ENCODE assay signal across 19 cellular contexts in the genomic region with DNA sequence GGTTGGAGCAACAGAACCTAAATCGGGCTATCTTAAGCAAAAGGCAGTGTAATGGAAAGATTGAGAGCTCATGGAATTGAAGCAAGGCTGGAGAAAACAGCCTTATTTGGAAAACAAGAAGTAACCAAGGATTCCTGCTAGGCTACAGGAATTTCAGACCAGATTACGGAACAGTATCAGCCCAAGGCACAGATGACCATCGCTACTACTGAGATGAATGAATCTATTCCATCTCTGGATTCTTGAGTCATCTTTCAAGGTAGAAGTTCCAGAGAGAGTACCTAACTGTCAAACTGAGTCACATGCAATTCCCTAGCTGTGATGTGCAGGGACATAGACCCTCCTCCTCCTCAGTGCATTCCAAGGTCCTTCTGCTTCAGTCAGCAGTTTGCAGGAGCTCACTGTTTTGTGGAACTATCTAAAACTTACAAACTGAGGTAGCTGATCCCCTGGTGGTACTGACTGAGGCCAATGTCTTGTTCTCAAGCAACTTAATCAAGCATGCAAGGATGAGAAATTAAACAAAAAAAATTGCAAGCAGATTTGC.
DNase-seq lines count a peak whose midpoint lies in the region; FAIRE-seq and TF ChIP-seq lines count a peak whose summit lies in the region.
"Had no signal": no experiment of that assay in that cellular context is flagged by ENCODE, and none has a peak within 500 bp of the region (broad histone marks: within the 10 kb centered on the region; RNA-seq: fewer than 3 reads in every experiment).

No MANE protein-coding gene starts in this region.

- H3K18ac ChIP-seq in H1 (ENCODE audit: extremely low read depth, low read length): no peak overlapping the region
- no peak overlapping the region for H3K18ac ChIP-seq in mesenchymal stem cell (ENCODE audit: low read depth in 1 of 2, low read length in 2 of 2)

- H4K91ac ChIP-seq in H1 (replicated peaks; ENCODE audit: insufficient read length, low read length) (no peak overlapping the region), mesenchymal stem cell (ENCODE audit: low read length) (no peak overlapping the region)

- no peak for TF ChIP-seq POLR2A in H1 (IDR thresholded peaks at IDR 0.05; ENCODE audit: control extremely low read depth in 1 of 2, low read depth in 2 of 2, low read length in 2 of 2)

- POLR2A ChIA-PET in H1 (lab: Charles Lee; ENCODE audit: partially characterized antibody): no interaction called here

- H3K56ac ChIP-seq in H1 (replicated peaks; ENCODE audit: insufficient read length, low read depth, low read length): no peak overlapping the region

- H2BK20ac ChIP-seq in H1 (ENCODE audit: low read length): no peak overlapping the region

- H3K4me1 Mint-ChIP-seq in type B pancreatic cell (ENCODE audit: unreplicated experiment): no peaks in the 10 kb centered on the region
- H3K4me1 Mint-ChIP-seq: CD4-positive, CD25-positive, alpha-beta regulatory T cell; GM23338 had no signal

- no peak overlapping the region for H3K4me3 Mint-ChIP-seq in type B pancreatic cell
- H3K4me3 Mint-ChIP-seq: CD4-positive, CD25-positive, alpha-beta regulatory T cell; GM23338; HFFc6 had no signal

- H3K4me2 ChIP-seq in H1 (ENCODE audit: insufficient read depth in 1 of 2, low read depth in 2 of 2, low read length in 2 of 2): no peak overlapping the region
- H3K4me2 ChIP-seq in mesenchymal stem cell (ENCODE audit: low read length, poor library complexity, severe bottlenecking): no peak overlapping the region
- no peak overlapping the region for H3K4me2 ChIP-seq in smooth muscle cell
- H3K4me2 ChIP-seq: GM23338 had no signal

- H3K27me3 ChIP-seq in H1 (replicated peaks in 1 of 4; ENCODE audit: control insufficient read depth in 3 of 4, extremely low read depth in 1 of 4, insufficient read depth in 3 of 4, low read length in 3 of 4) (no peaks in the 10 kb centered on the region), mesenchymal stem cell (ENCODE audit: control insufficient read depth in 1 of 2, insufficient read depth in 1 of 2, low read length in 2 of 2) (peaks cover 3 to 8% of the 10 kb centered on the region in 2 experiments), smooth muscle cell (ENCODE audit: low read depth) (no peaks in the 10 kb centered on the region)
- H3K27me3 ChIP-seq: BE2C had no signal

- H3K27ac Mint-ChIP-seq in type B pancreatic cell: no peak overlapping the region
- H3K27ac Mint-ChIP-seq: CD4-positive, CD25-positive, alpha-beta regulatory T cell; GM23338; HFFc6 had no signal

- DNase-seq in AG08395 (ENCODE audit: low spot score): peak; percentile 11
- DNase-seq in H1 (ENCODE audit: low read depth in 1 of 2, low spot score in 2 of 2): no peak
- DNase-seq in mesenchymal stem cell: peak; percentile 9
- no peak for DNase-seq in smooth muscle cell (lab: John Stamatoyannopoulos, UW; ENCODE audit: unreplicated experiment)
- DNase-seq in type B pancreatic cell (ENCODE audit: extremely low spot score, unreplicated experiment): no peak
- no peak for DNase-seq in NCI-H1436 (lab: John Stamatoyannopoulos, UW)
- no peak for DNase-seq in D721Med (ENCODE audit: insufficient read length, low spot score)
- DNase-seq: 8988T; BE2C; C1 segment of cervical spinal cord; Caco-2; CD4-positive, CD25-positive, alpha-beta regulatory T cell; DMS153; DMS79 treated with DMSO at 0.1 percent for 48 hours; GF-D8; H7; HFFc6 had no signal

- TF ChIP-seq CTCF in H1 (IDR thresholded peaks at IDR 0.05; ENCODE audit: control extremely low read depth in 1 of 3, insufficient read depth in 1 of 3, low read depth in 1 of 3, low read length in 3 of 3) (no peak), smooth muscle cell (IDR thresholded peaks at IDR 0.05; ENCODE audit: borderline replicate concordance, insufficient read depth, poor library complexity, severe bottlenecking) (no peak), type B pancreatic cell (conservative IDR thresholded peaks at IDR 0.05) (no peak), D721Med (IDR thresholded peaks at IDR 0.05; ENCODE audit: insufficient read depth, missing control alignments) (no peak)

- H3K23ac ChIP-seq in H1 (ENCODE audit: insufficient read length) (no peak overlapping the region), mesenchymal stem cell (ENCODE audit: low read length in 2 of 2) (no peak overlapping the region)

- H4K20me1 ChIP-seq in H1 (replicated peaks in 1 of 2; ENCODE audit: control insufficient read depth in 1 of 2, insufficient read depth in 2 of 2, low read length in 2 of 2) (no peaks in the 10 kb centered on the region), smooth muscle cell (ENCODE audit: low read depth) (no peaks in the 10 kb centered on the region)

- H2AK5ac ChIP-seq in H1 (ENCODE audit: low read depth, low read length) (no peak overlapping the region), mesenchymal stem cell (ENCODE audit: low read length, severe bottlenecking) (no peak overlapping the region)

- H3K36me3 ChIP-seq in H1 (ENCODE audit: control insufficient read depth in 2 of 4, insufficient read depth in 4 of 4, low read length in 3 of 4): no peaks in the 10 kb centered on the region
- H3K36me3 ChIP-seq in mesenchymal stem cell (ENCODE audit: control insufficient read depth in 1 of 2, insufficient read depth in 2 of 2, low read depth in 1 of 2, low read length in 2 of 2): no peaks in the 10 kb centered on the region
- no peaks in the 10 kb centered on the region for H3K36me3 ChIP-seq in smooth muscle cell (ENCODE audit: low read depth)
- H3K36me3 ChIP-seq: BE2C had no signal

- H3K9me3 Mint-ChIP-seq in type B pancreatic cell: no peaks in the 10 kb centered on the region
- H3K9me3 Mint-ChIP-seq: HFFc6 had no signal

- FAIRE-seq in H1 (lab: Jason Lieb, UNC) (no peak), D721Med (lab: Jason Lieb, UNC) (no peak)
- FAIRE-seq: HTR-8/SVneo had no signal

- H3K9me3 ChIP-seq in H1 (ENCODE audit: insufficient read depth in 2 of 2, low read depth in 1 of 2, low read length in 1 of 2) (no peaks in the 10 kb centered on the region), mesenchymal stem cell (ENCODE audit: control insufficient read depth, low read length) (no peaks in the 10 kb centered on the region), smooth muscle cell (replicated peaks; ENCODE audit: low read depth) (no peaks in the 10 kb centered on the region)
- H3K9me3 ChIP-seq: BE2C, Caco-2 had no signal

- H3K79me2 ChIP-seq in H1 (ENCODE audit: control insufficient read depth in 1 of 2, insufficient read depth in 2 of 2, low read length in 2 of 2) (no peaks in the 10 kb centered on the region), smooth muscle cell (ENCODE audit: low read depth) (no peaks in the 10 kb centered on the region)

- H3K27ac ChIP-seq in H1 (ENCODE audit: low read depth, low read length): no peak overlapping the region
- H3K27ac ChIP-seq in mesenchymal stem cell (ENCODE audit: low read length, poor library complexity, severe bottlenecking): no peak overlapping the region
- H3K27ac ChIP-seq in smooth muscle cell (ENCODE audit: low read depth): peak overlapping the region; percentile 13

- H3K9ac ChIP-seq in H1 (replicated peaks in 1 of 4; ENCODE audit: extremely low read depth in 1 of 4, low read depth in 3 of 4, low read length in 3 of 4) (no peak overlapping the region), mesenchymal stem cell (ENCODE audit: low read length) (no peak overlapping the region), smooth muscle cell (ENCODE audit: low read depth) (no peak overlapping the region)

- no peaks in the 10 kb centered on the region for H3K79me1 ChIP-seq in H1 (ENCODE audit: low read depth, low read length)
- H3K79me1 ChIP-seq in mesenchymal stem cell (replicated peaks; ENCODE audit: low read length, poor library complexity, severe bottlenecking): no peaks in the 10 kb centered on the region

- H3K4me3 ChIP-seq in H1 (ENCODE audit: extremely low read depth in 1 of 4, insufficient read depth in 2 of 4, low read depth in 3 of 4, low read length in 4 of 4) (no peak overlapping the region), mesenchymal stem cell (ENCODE audit: insufficient read depth in 1 of 2, low read depth in 1 of 2, low read length in 2 of 2) (no peak overlapping the region), smooth muscle cell (no peak overlapping the region)
- H3K4me3 ChIP-seq: GM23338 had no signal

- H2BK5ac ChIP-seq in H1 (ENCODE audit: low read depth, low read length): no peak overlapping the region
- H2BK5ac ChIP-seq in mesenchymal stem cell (ENCODE audit: low read depth, low read length, poor library complexity, severe bottlenecking): no peak overlapping the region

- H3K36me3 Mint-ChIP-seq in type B pancreatic cell: no peaks in the 10 kb centered on the region
- H3K36me3 Mint-ChIP-seq: CD4-positive, CD25-positive, alpha-beta regulatory T cell had no signal

- H3K14ac ChIP-seq in H1 (ENCODE audit: insufficient read length): no peak overlapping the region
- no peak overlapping the region for H3K14ac ChIP-seq in mesenchymal stem cell (ENCODE audit: low read length in 2 of 2)

- no peak for TF ChIP-seq RAD21 in H1 (IDR thresholded peaks at IDR 0.05 in 1 of 2, conservative IDR thresholded peaks at IDR 0.05 in 1 of 2; ENCODE audit: low read depth in 2 of 2, low read length in 2 of 2)

- no peak overlapping the region for H4K8ac ChIP-seq in H1 (ENCODE audit: extremely low read depth, insufficient read depth, low read length)
- no peak overlapping the region for H4K8ac ChIP-seq in mesenchymal stem cell (ENCODE audit: low read length)

- H2AFZ ChIP-seq in H1 (ENCODE audit: low read length) (0 out of 2 replicates have a peak overlapping the region, but pooled peaks have one; percentile 10), mesenchymal stem cell (ENCODE audit: low read depth, low read length) (no peak overlapping the region), smooth muscle cell (ENCODE audit: low read depth) (no peak overlapping the region)
- H2AFZ ChIP-seq: GM23338 had no signal

- no peak overlapping the region for H4K5ac ChIP-seq in H1 (ENCODE audit: insufficient read length, low read depth, low read length)

- H2BK15ac ChIP-seq in H1 (ENCODE audit: low read length) (no peak overlapping the region), mesenchymal stem cell (ENCODE audit: low read depth, poor library complexity, severe bottlenecking) (no peak overlapping the region)

- no peaks in the 10 kb centered on the region for H3K4me1 ChIP-seq in H1 (replicated peaks in 1 of 4; ENCODE audit: control insufficient read depth in 3 of 4, insufficient read depth in 4 of 4, low read length in 3 of 4)
- H3K4me1 ChIP-seq in mesenchymal stem cell (ENCODE audit: control insufficient read depth, insufficient read depth, low read depth, low read length): no peaks in the 10 kb centered on the region
- no peaks in the 10 kb centered on the region for H3K4me1 ChIP-seq in smooth muscle cell (ENCODE audit: low read depth)
- H3K4me1 ChIP-seq: BE2C, Caco-2 had no signal

- H2BK12ac ChIP-seq in H1 (ENCODE audit: low read depth, low read length) (no peak overlapping the region), mesenchymal stem cell (ENCODE audit: low read length in 2 of 2) (no peak overlapping the region)

- H2BK120ac ChIP-seq in H1 (replicated peaks; ENCODE audit: low read depth, low read length): no peak overlapping the region
- no peak overlapping the region for H2BK120ac ChIP-seq in mesenchymal stem cell (ENCODE audit: low read depth, low read length)

- no peak for TF ChIP-seq EP300 in H1 (IDR thresholded peaks at IDR 0.05; ENCODE audit: borderline replicate concordance in 1 of 2, low read depth in 2 of 2, low read length in 2 of 2)

- CTCF ChIA-PET in H1 (lab: Charles Lee; ENCODE audit: partially characterized antibody): interaction anchor here (0.9 kb wide), 1 partner anchor 22 kb away, joined by 3 read pairs; no protein-coding TSS in a partner anchor

- no peaks in the 10 kb centered on the region; the same call in 1 of the 2 replicates for H3K23me2 ChIP-seq in H1 (ENCODE audit: low read depth, low read length)

- H3K4ac ChIP-seq in H1 (replicated peaks; ENCODE audit: insufficient read length, low read depth, low read length) (no peak overlapping the region), mesenchymal stem cell (ENCODE audit: low read depth in 1 of 2, low read length in 2 of 2) (peak overlapping the region in 1 of 2 experiments; percentile 47)

- H3F3A ChIP-seq in smooth muscle cell (ENCODE audit: low read depth): peaks cover 4% of the 10 kb centered on the region

- no peaks in the 10 kb centered on the region for H3K27me3 Mint-ChIP-seq in type B pancreatic cell

- WGBS in H1 (ENCODE audit: extremely low coverage in 1 of 2, insufficient coverage in 1 of 2, insufficient read length in 1 of 2, insufficient replicate concordance in 2 of 2, low coverage in 1 of 2, low lambda C conversion rate in 2 of 2, missing lambda C conversion rate in 1 of 2), 2 experiments: 88% methylated on average over 3 of the region's 3 CpGs; no CpG with 5 or more reads in 1 of the 2 experiments
- 95% methylated on average over 2 of the region's 3 CpGs for WGBS in mesenchymal stem cell
- WGBS in smooth muscle cell (ENCODE audit: low lambda C conversion rate): 62% methylated on average over 3 of the region's 3 CpGs

Comparison
In these comparisons a context has a peak if more than half of its experiments do, and no peak if none do; other contexts are left out.
1. DNase-seq: peak in AG08395 (single experiment) and mesenchymal stem cell (single experiment); none in H1 (0 of 2), smooth muscle cell (single experiment), type B pancreatic cell (single experiment), NCI-H1436 (single experiment) and D721Med (single experiment).